Comparison of ENCODE assay signal across 17 cellular contexts in genomic region chr19:13039211-13039789, GRCh38. TPM values are rescaled to one million over a fixed set of nuclear protein-coding genes. Genes with fewer than 3 reads are reported as not detected.
A peak's percentile ranks its signal among the peaks of the same experiment; 100 is the strongest.
DNase-seq lines count a peak whose midpoint lies in the region; ATAC-seq and TF ChIP-seq lines count a peak whose summit lies in the region.
"Had no signal": no experiment of that assay in that cellular context is flagged by ENCODE, and none has a peak within 500 bp of the region (broad histone marks: within the 10 kb centered on the region; RNA-seq: fewer than 3 reads in every experiment).

No MANE protein-coding gene starts in this region.

- BruUV-seq in IMR-90 (replicated peaks; lab: Mats Ljungman, UMichigan): no TSS peak

- intact Hi-C loops in IMR-90 (cut with micrococcal nuclease): no loop called here
- intact Hi-C loops in left lung (cut with DNase I): no loop called here

- POLR2A ChIA-PET in IMR-90 (lab: Charles Lee; ENCODE audit: unreplicated experiment): no interaction called here

- 100% methylated on average over 1 of the region's 8 CpGs; no CpG with 5 or more reads in 1 of the 2 experiments for WGBS in IMR-90 (ENCODE audit: extremely low coverage in 2 of 2, insufficient read length in 1 of 2), 2 experiments

- H3K4me1 ChIP-seq in IMR-90 (ENCODE audit: control insufficient read depth, insufficient read depth, low read length): peaks cover 50% of the 10 kb centered on the region
- peaks cover 56 to 87% of the 10 kb centered on the region in 2 donors for H3K4me1 ChIP-seq in left lung

- no peak for TF ChIP-seq POLR2A in IMR-90 (IDR thresholded peaks at IDR 0.05; ENCODE audit: low read depth, low read length)

- CTCF ChIA-PET in IMR-90 (lab: Yijun Ruan, JAX): no interaction called here

- H4K8ac ChIP-seq in IMR-90 (ENCODE audit: low read depth in 2 of 2, low read length in 2 of 2): no peak overlapping the region

- H3K18ac ChIP-seq in IMR-90 (ENCODE audit: low read depth, low read length): no peak overlapping the region

- dilution Hi-C loops in IMR-90 (cut with HindIII; ENCODE audit: low sequenced_read_pairs, unreplicated experiment): no loop called here

- no peak overlapping the region for H3K4ac ChIP-seq in IMR-90 (ENCODE audit: low read depth, low read length)

- no peak overlapping the region for H2BK15ac ChIP-seq in IMR-90 (ENCODE audit: low read depth, low read length)

- H3K27ac ChIP-seq in IMR-90 (ENCODE audit: insufficient read depth, low read length) (no peak overlapping the region), cingulate gyrus (ENCODE audit: low read depth, low read length) (peak overlapping the region; percentile 62), left lung (peak overlapping the region; percentile 69 to 75), substantia nigra (ENCODE audit: low read depth, low read length, poor library complexity, severe bottlenecking) (peak overlapping the region; percentile 80)

- H3K9me3 ChIP-seq in IMR-90 (ENCODE audit: control insufficient read depth, insufficient read depth, low read length) (no peaks in the 10 kb centered on the region), left lung (no peaks in the 10 kb centered on the region)
- H3K9me3 ChIP-seq: Peyer's patch had no signal

- no peak overlapping the region for H2BK20ac ChIP-seq in IMR-90 (ENCODE audit: low read depth, low read length)

- H3K4me2 ChIP-seq in IMR-90 (ENCODE audit: low read depth, low read length): no peak overlapping the region

- peak overlapping the region; percentile 16 for H2AK9ac ChIP-seq in IMR-90 (replicated peaks; ENCODE audit: low read depth, low read length, poor library complexity)

- no peak overlapping the region for H3K9ac ChIP-seq in IMR-90 (ENCODE audit: low read depth, low read length)

- no peak overlapping the region for H3K4me3 ChIP-seq in IMR-90 (ENCODE audit: insufficient read depth, low read depth, low read length)
- no peak overlapping the region for H3K4me3 ChIP-seq in left lung
- H3K4me3 ChIP-seq: Peyer's patch had no signal

- no peak overlapping the region for H2BK120ac ChIP-seq in IMR-90 (ENCODE audit: low read depth, low read length)

- no peak overlapping the region for H2AK5ac ChIP-seq in IMR-90 (ENCODE audit: low read depth, low read length)

- peaks cover 60 to 90% of the 10 kb centered on the region in 2 experiments for H3K79me1 ChIP-seq in IMR-90 (ENCODE audit: low read depth in 1 of 2, low read length in 2 of 2)

- no peak overlapping the region for H2BK5ac ChIP-seq in IMR-90 (ENCODE audit: low read depth, low read length, poor library complexity, severe bottlenecking)

- H4K5ac ChIP-seq in IMR-90 (ENCODE audit: low read depth, low read length): no peak overlapping the region

- DNase-seq in IMR-90: no peak
- peak in 1 of 2 donors; percentile 30 for DNase-seq in left lung
- peak in 1 of 49 donors; percentile 15 for DNase-seq in substantia nigra (lab: John Stamatoyannopoulos, UW)
- no peak for DNase-seq in cortex of kidney (lab: John Stamatoyannopoulos, UW)
- no peak for DNase-seq in NCI-H146 (lab: John Stamatoyannopoulos, UW)
- DNase-seq in UCSD-AML1 (lab: John Stamatoyannopoulos, UW; ENCODE audit: unreplicated experiment): no peak
- DNase-seq: activated CD4-positive, alpha-beta memory T cell treated with anti-CD3 and anti-CD28 coated beads, Interleukin-2, amount 10 ng/mL, durations not matched to agents 7 days and 5 days; activated naive CD8-positive, alpha-beta T cell treated with anti-CD3 and anti-CD28 coated beads for 36 hours; activated T-cell treated with anti-CD3 and anti-CD28 coated beads, Interleukin-2, amount 50 U/mL, for 48 hours; CD8-positive, alpha-beta T cell; central memory CD4-positive, alpha-beta T cell; NCI-H774; Peyer's patch; stimulated activated CD4-positive, alpha-beta T cell treated with anti-CD3 and anti-CD28 coated beads, Interleukin-15, amount 100 ng/mL, for 24 hours; stimulated activated naive CD4-positive, alpha-beta T cell treated with Interleukin-2 at 50 U/mL for 16 hours had no signal

- no peak for TF ChIP-seq RAD21 in IMR-90 (IDR thresholded peaks at IDR 0.05; ENCODE audit: low read length)

- peaks cover 19% of the 10 kb centered on the region for H4K20me1 ChIP-seq in IMR-90 (ENCODE audit: insufficient read depth, low read length)

- H3K36me3 ChIP-seq in IMR-90 (ENCODE audit: control insufficient read depth, insufficient read depth, low read length) (peaks cover 14% of the 10 kb centered on the region; the same call in 1 of the 2 replicates), left lung (no peaks in the 10 kb centered on the region)
- H3K36me3 ChIP-seq: Peyer's patch had no signal

- peaks cover 44% of the 10 kb centered on the region for H3K9me1 ChIP-seq in IMR-90 (ENCODE audit: insufficient read depth, low read length)

- no peak for TF ChIP-seq CTCF in IMR-90 (conservative IDR thresholded peaks at IDR 0.05; ENCODE audit: low read depth, low read length)
- no peak for TF ChIP-seq CTCF in left lung (IDR thresholded peaks at IDR 0.05)

- 0 out of 2 replicates have a peak overlapping the region, but pooled peaks have one; percentile 31 for H3K23ac ChIP-seq in IMR-90 (ENCODE audit: low read depth, low read length)

- H3K27me3 ChIP-seq in IMR-90 (ENCODE audit: control insufficient read depth, insufficient read depth, low read length) (no peaks in the 10 kb centered on the region), left lung (no peaks in the 10 kb centered on the region)
- H3K27me3 ChIP-seq: Peyer's patch had no signal

- H3K56ac ChIP-seq in IMR-90 (ENCODE audit: extremely low read depth, insufficient read depth, low read length): no peak overlapping the region

- ATAC-seq in IMR-90 (ENCODE audit: low read depth) (no peak), left lung (no peak), HG03460 (IDR thresholded peaks at IDR 0.05; ENCODE audit: unreplicated experiment) (no peak)
- ATAC-seq: CD8-positive, alpha-beta T cell had no signal

- H2AFZ ChIP-seq in IMR-90 (replicated peaks; ENCODE audit: low read length, poor library complexity): no peak overlapping the region

- H4K91ac ChIP-seq in IMR-90 (ENCODE audit: insufficient read depth, low read depth, low read length): no peak overlapping the region

- H3K14ac ChIP-seq in IMR-90 (replicated peaks; ENCODE audit: low read depth, low read length): no peak overlapping the region

- in situ Hi-C loops in IMR-90 (cut with MboI; ENCODE audit: low sequenced_read_pairs): no loop called here

TF ChIP-seq in IMR-90, 13 proteins besides CTCF, POLR2A, EP300 and RAD21:
- TF ChIP-seq ELK1 (IDR thresholded peaks at IDR 0.05; ENCODE audit: borderline replicate concordance, low read depth, low read length) (no peak), NFE2L2 (IDR thresholded peaks at IDR 0.05; ENCODE audit: low read depth, low read length) (no peak), CEBPB (IDR thresholded peaks at IDR 0.05; ENCODE audit: low read depth, low read length) (no peak), RFX5 (IDR thresholded peaks at IDR 0.05; ENCODE audit: low read depth, low read length) (no peak), CHD1 (IDR thresholded peaks at IDR 0.05; ENCODE audit: low read depth, low read length) (no peak), MAZ (IDR thresholded peaks at IDR 0.05; ENCODE audit: borderline replicate concordance, low read depth, low read length) (no peak), SMC3 (IDR thresholded peaks at IDR 0.05; ENCODE audit: low read depth, low read length) (no peak), USF2 (IDR thresholded peaks at IDR 0.05; ENCODE audit: low read depth, low read length) (no peak), RCOR1 (IDR thresholded peaks at IDR 0.05; ENCODE audit: insufficient replicate concordance, low read length) (no peak), MAFK (IDR thresholded peaks at IDR 0.05; ENCODE audit: low read depth, low read length) (no peak), FOS (IDR thresholded peaks at IDR 0.05; ENCODE audit: low read depth, low read length) (no peak), BHLHE40 (IDR thresholded peaks at IDR 0.05; ENCODE audit: low read depth, low read length) (no peak), MXI1 (IDR thresholded peaks at IDR 0.05; ENCODE audit: borderline replicate concordance, low read depth, low read length) (no peak)

RNA-seq across cellular contexts. Expression of gene NFIX, which starts 44.0 kb away (rescaled TPM):
- total RNA-seq in IMR-90 (2012; rRNA removed) (10.0 and 10.2 TPM in 2 replicates), left lung (100 to 1,000 TPM; 166 to 237 TPM)
- 46.9 and 47.7 TPM in 2 replicates for polyA plus RNA-seq in IMR-90 (2012; rRNA removed)
- polyA plus RNA-seq in IMR-90 (2012; cell fraction: cytosol; rRNA removed): 34.3 and 53.4 TPM in 2 replicates
- 34.8 and 48.3 TPM in 2 replicates for polyA plus RNA-seq in IMR-90 (2012; cell fraction: nucleus; rRNA removed; ENCODE audit: low replicate concordance)

Comparison
In these comparisons a context has a peak if more than half of its experiments do, and no peak if none do; other contexts are left out.
1. RNA of gene NFIX, which starts 44.0 kb away (total RNA-seq): 166 to 237 TPM in left lung; 10.0 to 10.2 TPM in IMR-90; every median in the first group is over 10 times any median in the second.